ENCODE assay signal across 1 cellular context in the genomic region with DNA sequence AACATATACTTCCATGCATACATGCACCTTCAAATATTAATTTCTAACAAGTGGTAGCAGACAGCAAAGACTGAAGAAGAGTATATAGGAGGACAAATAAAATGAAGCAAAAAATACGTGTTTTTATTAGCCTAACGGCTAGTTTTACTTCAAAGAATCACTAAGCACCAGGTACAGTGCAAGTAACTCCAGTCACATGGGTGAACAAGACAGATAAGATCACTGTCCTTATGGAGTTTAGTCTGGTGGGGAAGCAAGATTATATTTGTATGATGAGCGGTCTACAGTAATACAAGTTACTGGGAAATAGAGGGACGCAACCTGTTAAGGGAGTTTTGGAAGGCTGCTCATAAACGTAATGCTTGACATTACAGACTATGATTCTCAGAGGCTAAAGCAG.
TF ChIP-seq lines count a peak whose summit lies in the region.

No MANE protein-coding gene starts in this region.

TF ChIP-seq in K562, 482 proteins besides CTCF, POLR2A, EP300 and RAD21 (continued from another document):
- TF ChIP-seq MAFG (tag; conservative IDR thresholded peaks at IDR 0.05) = no peak
- no peak for TF ChIP-seq TAF15 (IDR thresholded peaks at IDR 0.05; ENCODE audit: low read depth, low read length)
- no peak for TF ChIP-seq RBM15 (IDR thresholded peaks at IDR 0.05; ENCODE audit: insufficient read depth, low read length)
- no peak for TF ChIP-seq SIRT6 (IDR thresholded peaks at IDR 0.05; ENCODE audit: low read depth, low read length)
- TF ChIP-seq SUPT5H (IDR thresholded peaks at IDR 0.05) = no peak
- no peak for TF ChIP-seq BRD9 (IDR thresholded peaks at IDR 0.05; ENCODE audit: low read depth, partially characterized antibody)
- TF ChIP-seq, protein P1, sequence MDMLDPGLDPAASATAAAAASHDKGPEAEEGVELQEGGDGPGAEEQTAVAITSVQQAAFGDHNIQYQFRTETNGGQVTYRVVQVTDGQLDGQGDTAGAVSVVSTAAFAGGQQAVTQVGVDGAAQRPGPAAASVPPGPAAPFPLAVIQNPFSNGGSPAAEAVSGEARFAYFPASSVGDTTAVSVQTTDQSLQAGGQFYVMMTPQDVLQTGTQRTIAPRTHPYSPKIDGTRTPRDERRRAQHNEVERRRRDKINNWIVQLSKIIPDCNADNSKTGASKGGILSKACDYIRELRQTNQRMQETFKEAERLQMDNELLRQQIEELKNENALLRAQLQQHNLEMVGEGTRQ (CRISPR knock-in tag; IDR thresholded peaks at IDR 0.05) = peak; percentile 63
- TF ChIP-seq SMARCB1 (IDR thresholded peaks at IDR 0.05; ENCODE audit: insufficient read length, low read depth) = no peak
- TF ChIP-seq, protein P2, sequence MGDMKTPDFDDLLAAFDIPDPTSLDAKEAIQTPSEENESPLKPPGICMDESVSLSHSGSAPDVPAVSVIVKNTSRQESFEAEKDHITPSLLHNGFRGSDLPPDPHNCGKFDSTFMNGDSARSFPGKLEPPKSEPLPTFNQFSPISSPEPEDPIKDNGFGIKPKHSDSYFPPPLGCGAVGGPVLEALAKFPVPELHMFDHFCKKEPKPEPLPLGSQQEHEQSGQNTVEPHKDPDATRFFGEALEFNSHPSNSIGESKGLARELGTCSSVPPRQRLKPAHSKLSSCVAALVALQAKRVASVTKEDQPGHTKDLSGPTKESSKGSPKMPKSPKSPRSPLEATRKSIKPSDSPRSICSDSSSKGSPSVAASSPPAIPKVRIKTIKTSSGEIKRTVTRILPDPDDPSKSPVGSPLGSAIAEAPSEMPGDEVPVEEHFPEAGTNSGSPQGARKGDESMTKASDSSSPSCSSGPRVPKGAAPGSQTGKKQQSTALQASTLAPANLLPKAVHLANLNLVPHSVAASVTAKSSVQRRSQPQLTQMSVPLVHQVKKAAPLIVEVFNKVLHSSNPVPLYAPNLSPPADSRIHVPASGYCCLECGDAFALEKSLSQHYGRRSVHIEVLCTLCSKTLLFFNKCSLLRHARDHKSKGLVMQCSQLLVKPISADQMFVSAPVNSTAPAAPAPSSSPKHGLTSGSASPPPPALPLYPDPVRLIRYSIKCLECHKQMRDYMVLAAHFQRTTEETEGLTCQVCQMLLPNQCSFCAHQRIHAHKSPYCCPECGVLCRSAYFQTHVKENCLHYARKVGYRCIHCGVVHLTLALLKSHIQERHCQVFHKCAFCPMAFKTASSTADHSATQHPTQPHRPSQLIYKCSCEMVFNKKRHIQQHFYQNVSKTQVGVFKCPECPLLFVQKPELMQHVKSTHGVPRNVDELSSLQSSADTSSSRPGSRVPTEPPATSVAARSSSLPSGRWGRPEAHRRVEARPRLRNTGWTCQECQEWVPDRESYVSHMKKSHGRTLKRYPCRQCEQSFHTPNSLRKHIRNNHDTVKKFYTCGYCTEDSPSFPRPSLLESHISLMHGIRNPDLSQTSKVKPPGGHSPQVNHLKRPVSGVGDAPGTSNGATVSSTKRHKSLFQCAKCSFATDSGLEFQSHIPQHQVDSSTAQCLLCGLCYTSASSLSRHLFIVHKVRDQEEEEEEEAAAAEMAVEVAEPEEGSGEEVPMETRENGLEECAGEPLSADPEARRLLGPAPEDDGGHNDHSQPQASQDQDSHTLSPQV (IDR thresholded peaks at IDR 0.05) = 0 out of 2 replicates have a peak, but pooled peaks have one; percentile 38
- TF ChIP-seq ZNF507 (tag; conservative IDR thresholded peaks at IDR 0.05) = no peak
- TF ChIP-seq GABPB1 (CRISPR knock-in tag; IDR thresholded peaks at IDR 0.05) = no peak
- TF ChIP-seq SIN3B (IDR thresholded peaks at IDR 0.05; ENCODE audit: low read depth) = no peak
- TF ChIP-seq, protein P3, sequence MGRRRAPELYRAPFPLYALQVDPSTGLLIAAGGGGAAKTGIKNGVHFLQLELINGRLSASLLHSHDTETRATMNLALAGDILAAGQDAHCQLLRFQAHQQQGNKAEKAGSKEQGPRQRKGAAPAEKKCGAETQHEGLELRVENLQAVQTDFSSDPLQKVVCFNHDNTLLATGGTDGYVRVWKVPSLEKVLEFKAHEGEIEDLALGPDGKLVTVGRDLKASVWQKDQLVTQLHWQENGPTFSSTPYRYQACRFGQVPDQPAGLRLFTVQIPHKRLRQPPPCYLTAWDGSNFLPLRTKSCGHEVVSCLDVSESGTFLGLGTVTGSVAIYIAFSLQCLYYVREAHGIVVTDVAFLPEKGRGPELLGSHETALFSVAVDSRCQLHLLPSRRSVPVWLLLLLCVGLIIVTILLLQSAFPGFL (CRISPR knock-in tag; IDR thresholded peaks at IDR 0.05) = no peak
- no peak for TF ChIP-seq MAZ (CRISPR knock-in tag; conservative IDR thresholded peaks at IDR 0.05 in 1 of 2, IDR thresholded peaks at IDR 0.05 in 1 of 2)
- no peak for TF ChIP-seq XRCC4 (IDR thresholded peaks at IDR 0.05; ENCODE audit: extremely low read depth, insufficient read depth, insufficient read length)
- TF ChIP-seq, protein P4, sequence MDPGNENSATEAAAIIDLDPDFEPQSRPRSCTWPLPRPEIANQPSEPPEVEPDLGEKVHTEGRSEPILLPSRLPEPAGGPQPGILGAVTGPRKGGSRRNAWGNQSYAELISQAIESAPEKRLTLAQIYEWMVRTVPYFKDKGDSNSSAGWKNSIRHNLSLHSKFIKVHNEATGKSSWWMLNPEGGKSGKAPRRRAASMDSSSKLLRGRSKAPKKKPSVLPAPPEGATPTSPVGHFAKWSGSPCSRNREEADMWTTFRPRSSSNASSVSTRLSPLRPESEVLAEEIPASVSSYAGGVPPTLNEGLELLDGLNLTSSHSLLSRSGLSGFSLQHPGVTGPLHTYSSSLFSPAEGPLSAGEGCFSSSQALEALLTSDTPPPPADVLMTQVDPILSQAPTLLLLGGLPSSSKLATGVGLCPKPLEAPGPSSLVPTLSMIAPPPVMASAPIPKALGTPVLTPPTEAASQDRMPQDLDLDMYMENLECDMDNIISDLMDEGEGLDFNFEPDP (CRISPR knock-in tag; IDR thresholded peaks at IDR 0.05) = no peak
- TF ChIP-seq ZNF766 (CRISPR knock-in tag; conservative IDR thresholded peaks at IDR 0.05) = no peak
- no peak for TF ChIP-seq THRAP3 (IDR thresholded peaks at IDR 0.05; ENCODE audit: borderline replicate concordance)
- 0 out of 2 replicates have a peak, but pooled peaks have one; percentile 24 for TF ChIP-seq ADNP (tag; IDR thresholded peaks at IDR 0.05)
- no peak for TF ChIP-seq TFAM (CRISPR knock-in tag; conservative IDR thresholded peaks at IDR 0.05)
- no peak for TF ChIP-seq ZNF140 (CRISPR knock-in tag; IDR thresholded peaks at IDR 0.05)
- TF ChIP-seq, protein P5, sequence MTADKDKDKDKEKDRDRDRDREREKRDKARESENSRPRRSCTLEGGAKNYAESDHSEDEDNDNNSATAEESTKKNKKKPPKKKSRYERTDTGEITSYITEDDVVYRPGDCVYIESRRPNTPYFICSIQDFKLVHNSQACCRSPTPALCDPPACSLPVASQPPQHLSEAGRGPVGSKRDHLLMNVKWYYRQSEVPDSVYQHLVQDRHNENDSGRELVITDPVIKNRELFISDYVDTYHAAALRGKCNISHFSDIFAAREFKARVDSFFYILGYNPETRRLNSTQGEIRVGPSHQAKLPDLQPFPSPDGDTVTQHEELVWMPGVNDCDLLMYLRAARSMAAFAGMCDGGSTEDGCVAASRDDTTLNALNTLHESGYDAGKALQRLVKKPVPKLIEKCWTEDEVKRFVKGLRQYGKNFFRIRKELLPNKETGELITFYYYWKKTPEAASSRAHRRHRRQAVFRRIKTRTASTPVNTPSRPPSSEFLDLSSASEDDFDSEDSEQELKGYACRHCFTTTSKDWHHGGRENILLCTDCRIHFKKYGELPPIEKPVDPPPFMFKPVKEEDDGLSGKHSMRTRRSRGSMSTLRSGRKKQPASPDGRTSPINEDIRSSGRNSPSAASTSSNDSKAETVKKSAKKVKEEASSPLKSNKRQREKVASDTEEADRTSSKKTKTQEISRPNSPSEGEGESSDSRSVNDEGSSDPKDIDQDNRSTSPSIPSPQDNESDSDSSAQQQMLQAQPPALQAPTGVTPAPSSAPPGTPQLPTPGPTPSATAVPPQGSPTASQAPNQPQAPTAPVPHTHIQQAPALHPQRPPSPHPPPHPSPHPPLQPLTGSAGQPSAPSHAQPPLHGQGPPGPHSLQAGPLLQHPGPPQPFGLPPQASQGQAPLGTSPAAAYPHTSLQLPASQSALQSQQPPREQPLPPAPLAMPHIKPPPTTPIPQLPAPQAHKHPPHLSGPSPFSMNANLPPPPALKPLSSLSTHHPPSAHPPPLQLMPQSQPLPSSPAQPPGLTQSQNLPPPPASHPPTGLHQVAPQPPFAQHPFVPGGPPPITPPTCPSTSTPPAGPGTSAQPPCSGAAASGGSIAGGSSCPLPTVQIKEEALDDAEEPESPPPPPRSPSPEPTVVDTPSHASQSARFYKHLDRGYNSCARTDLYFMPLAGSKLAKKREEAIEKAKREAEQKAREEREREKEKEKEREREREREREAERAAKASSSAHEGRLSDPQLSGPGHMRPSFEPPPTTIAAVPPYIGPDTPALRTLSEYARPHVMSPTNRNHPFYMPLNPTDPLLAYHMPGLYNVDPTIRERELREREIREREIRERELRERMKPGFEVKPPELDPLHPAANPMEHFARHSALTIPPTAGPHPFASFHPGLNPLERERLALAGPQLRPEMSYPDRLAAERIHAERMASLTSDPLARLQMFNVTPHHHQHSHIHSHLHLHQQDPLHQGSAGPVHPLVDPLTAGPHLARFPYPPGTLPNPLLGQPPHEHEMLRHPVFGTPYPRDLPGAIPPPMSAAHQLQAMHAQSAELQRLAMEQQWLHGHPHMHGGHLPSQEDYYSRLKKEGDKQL (CRISPR knock-in tag; IDR thresholded peaks at IDR 0.05; ENCODE audit: borderline replicate concordance) = no peak
- TF ChIP-seq, protein P6, sequence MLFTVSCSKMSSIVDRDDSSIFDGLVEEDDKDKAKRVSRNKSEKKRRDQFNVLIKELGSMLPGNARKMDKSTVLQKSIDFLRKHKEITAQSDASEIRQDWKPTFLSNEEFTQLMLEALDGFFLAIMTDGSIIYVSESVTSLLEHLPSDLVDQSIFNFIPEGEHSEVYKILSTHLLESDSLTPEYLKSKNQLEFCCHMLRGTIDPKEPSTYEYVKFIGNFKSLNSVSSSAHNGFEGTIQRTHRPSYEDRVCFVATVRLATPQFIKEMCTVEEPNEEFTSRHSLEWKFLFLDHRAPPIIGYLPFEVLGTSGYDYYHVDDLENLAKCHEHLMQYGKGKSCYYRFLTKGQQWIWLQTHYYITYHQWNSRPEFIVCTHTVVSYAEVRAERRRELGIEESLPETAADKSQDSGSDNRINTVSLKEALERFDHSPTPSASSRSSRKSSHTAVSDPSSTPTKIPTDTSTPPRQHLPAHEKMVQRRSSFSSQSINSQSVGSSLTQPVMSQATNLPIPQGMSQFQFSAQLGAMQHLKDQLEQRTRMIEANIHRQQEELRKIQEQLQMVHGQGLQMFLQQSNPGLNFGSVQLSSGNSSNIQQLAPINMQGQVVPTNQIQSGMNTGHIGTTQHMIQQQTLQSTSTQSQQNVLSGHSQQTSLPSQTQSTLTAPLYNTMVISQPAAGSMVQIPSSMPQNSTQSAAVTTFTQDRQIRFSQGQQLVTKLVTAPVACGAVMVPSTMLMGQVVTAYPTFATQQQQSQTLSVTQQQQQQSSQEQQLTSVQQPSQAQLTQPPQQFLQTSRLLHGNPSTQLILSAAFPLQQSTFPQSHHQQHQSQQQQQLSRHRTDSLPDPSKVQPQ (CRISPR knock-in tag; IDR thresholded peaks at IDR 0.05; ENCODE audit: borderline replicate concordance) = no peak
- peak; percentile 58; the same call in 1 of the 2 replicates for TF ChIP-seq RAD51 (IDR thresholded peaks at IDR 0.05; ENCODE audit: borderline replicate concordance, low read depth)
- no peak for TF ChIP-seq EZH2 (IDR thresholded peaks at IDR 0.05; ENCODE audit: borderline replicate concordance, low read depth, low read length)
- TF ChIP-seq, protein P7, sequence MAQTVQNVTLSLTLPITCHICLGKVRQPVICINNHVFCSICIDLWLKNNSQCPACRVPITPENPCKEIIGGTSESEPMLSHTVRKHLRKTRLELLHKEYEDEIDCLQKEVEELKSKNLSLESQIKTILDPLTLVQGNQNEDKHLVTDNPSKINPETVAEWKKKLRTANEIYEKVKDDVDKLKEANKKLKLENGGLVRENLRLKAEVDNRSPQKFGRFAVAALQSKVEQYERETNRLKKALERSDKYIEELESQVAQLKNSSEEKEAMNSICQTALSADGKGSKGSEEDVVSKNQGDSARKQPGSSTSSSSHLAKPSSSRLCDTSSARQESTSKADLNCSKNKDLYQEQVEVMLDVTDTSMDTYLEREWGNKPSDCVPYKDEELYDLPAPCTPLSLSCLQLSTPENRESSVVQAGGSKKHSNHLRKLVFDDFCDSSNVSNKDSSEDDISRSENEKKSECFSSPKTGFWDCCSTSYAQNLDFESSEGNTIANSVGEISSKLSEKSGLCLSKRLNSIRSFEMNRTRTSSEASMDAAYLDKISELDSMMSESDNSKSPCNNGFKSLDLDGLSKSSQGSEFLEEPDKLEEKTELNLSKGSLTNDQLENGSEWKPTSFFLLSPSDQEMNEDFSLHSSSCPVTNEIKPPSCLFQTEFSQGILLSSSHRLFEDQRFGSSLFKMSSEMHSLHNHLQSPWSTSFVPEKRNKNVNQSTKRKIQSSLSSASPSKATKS (CRISPR knock-in tag; IDR thresholded peaks at IDR 0.05) = no peak
- TF ChIP-seq, protein P8, sequence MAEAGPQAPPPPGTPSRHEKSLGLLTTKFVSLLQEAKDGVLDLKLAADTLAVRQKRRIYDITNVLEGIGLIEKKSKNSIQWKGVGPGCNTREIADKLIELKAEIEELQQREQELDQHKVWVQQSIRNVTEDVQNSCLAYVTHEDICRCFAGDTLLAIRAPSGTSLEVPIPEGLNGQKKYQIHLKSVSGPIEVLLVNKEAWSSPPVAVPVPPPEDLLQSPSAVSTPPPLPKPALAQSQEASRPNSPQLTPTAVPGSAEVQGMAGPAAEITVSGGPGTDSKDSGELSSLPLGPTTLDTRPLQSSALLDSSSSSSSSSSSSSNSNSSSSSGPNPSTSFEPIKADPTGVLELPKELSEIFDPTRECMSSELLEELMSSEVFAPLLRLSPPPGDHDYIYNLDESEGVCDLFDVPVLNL (CRISPR knock-in tag; IDR thresholded peaks at IDR 0.05; ENCODE audit: low read depth) = no peak
- TF ChIP-seq ZNF431 (CRISPR knock-in tag; IDR thresholded peaks at IDR 0.05) = no peak
- no peak for TF ChIP-seq NFATC3 (IDR thresholded peaks at IDR 0.05)
- TF ChIP-seq PHB (CRISPR knock-in tag; IDR thresholded peaks at IDR 0.05) = no peak
- TF ChIP-seq ZNF184 (CRISPR knock-in tag; IDR thresholded peaks at IDR 0.05) = no peak
- TF ChIP-seq NELFE (IDR thresholded peaks at IDR 0.05; ENCODE audit: insufficient read depth, insufficient read length) = no peak
- TF ChIP-seq ETV5 (CRISPR knock-in tag; IDR thresholded peaks at IDR 0.05; ENCODE audit: low read depth) = no peak
- peak; percentile 36; the same call in 1 of the 2 replicates for TF ChIP-seq L3MBTL2 (IDR thresholded peaks at IDR 0.05)
- TF ChIP-seq PRPF4 (IDR thresholded peaks at IDR 0.05; ENCODE audit: insufficient read depth, low read depth, low read length, poor library complexity, severe bottlenecking) = no peak
- TF ChIP-seq ZNF3 (CRISPR knock-in tag; IDR thresholded peaks at IDR 0.05) = no peak
- TF ChIP-seq ZNF253 (CRISPR knock-in tag; conservative IDR thresholded peaks at IDR 0.05) = no peak
- no peak for TF ChIP-seq SAFB (IDR thresholded peaks at IDR 0.05; ENCODE audit: borderline replicate concordance, low read depth, low read length)
- no peak for TF ChIP-seq RFX1 (IDR thresholded peaks at IDR 0.05)
- TF ChIP-seq, protein P9, sequence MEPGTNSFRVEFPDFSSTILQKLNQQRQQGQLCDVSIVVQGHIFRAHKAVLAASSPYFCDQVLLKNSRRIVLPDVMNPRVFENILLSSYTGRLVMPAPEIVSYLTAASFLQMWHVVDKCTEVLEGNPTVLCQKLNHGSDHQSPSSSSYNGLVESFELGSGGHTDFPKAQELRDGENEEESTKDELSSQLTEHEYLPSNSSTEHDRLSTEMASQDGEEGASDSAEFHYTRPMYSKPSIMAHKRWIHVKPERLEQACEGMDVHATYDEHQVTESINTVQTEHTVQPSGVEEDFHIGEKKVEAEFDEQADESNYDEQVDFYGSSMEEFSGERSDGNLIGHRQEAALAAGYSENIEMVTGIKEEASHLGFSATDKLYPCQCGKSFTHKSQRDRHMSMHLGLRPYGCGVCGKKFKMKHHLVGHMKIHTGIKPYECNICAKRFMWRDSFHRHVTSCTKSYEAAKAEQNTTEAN (CRISPR knock-in tag; IDR thresholded peaks at IDR 0.05) = no peak
- peak; percentile 20; the same call in 1 of the 2 replicates for TF ChIP-seq ARID1B (IDR thresholded peaks at IDR 0.05)
